Comparison of ENCODE assay signal across 8 cellular contexts in genomic region chr17:58249270-58250133, GRCh38. TPM values are rescaled to one million over a fixed set of nuclear protein-coding genes. Genes with fewer than 3 reads are reported as not detected.
DNase-seq lines count a peak whose midpoint lies in the region; ATAC-seq, FAIRE-seq and TF ChIP-seq lines count a peak whose summit lies in the region.

No MANE protein-coding gene starts in this region.

- no peaks in the 10 kb centered on the region for H3K9me3 Mint-ChIP-seq in neural progenitor cell
- H3K9me3 Mint-ChIP-seq in stimulated activated naive CD8-positive, alpha-beta T cell treated with anti-CD3 and anti-CD28 coated beads, Interleukin-15, amount 100 ng/mL, for 72 hours, result no peaks in the 10 kb centered on the region

- H3K4me2 ChIP-seq in PC-9 (peak overlapping the region; percentile 31), neural progenitor cell (peak overlapping the region; percentile 81)

- intact Hi-C loops in PC-9 (cut with micrococcal nuclease; ENCODE audit: unreplicated experiment), result no loop called here

- no peak overlapping the region for H3K27ac ChIP-seq in HUES6 (ENCODE audit: low read depth, low read length)
- H3K27ac ChIP-seq in PC-9, result no peak overlapping the region
- H3K27ac ChIP-seq in neural progenitor cell, result no peak overlapping the region

- H3K36me3 ChIP-seq in HUES6 (ENCODE audit: control insufficient read depth, insufficient read depth, low read length) (no peaks in the 10 kb centered on the region), PC-9 (ENCODE audit: low read depth) (no peaks in the 10 kb centered on the region), neural progenitor cell (no peaks in the 10 kb centered on the region)

- H2AFZ ChIP-seq in PC-9 (no peak overlapping the region), neural progenitor cell (replicated peaks) (peak overlapping the region; percentile 96)

- no peaks in the 10 kb centered on the region for H3K9me2 ChIP-seq in PC-9 (ENCODE audit: insufficient read depth)

- H3K9ac ChIP-seq in HUES6 (ENCODE audit: low read length) (no peak overlapping the region), neural progenitor cell (no peak overlapping the region)

- peaks cover 46% of the 10 kb centered on the region for H3K27me3 Mint-ChIP-seq in neural progenitor cell (ENCODE audit: insufficient read depth, low read depth)
- H3K27me3 Mint-ChIP-seq in stimulated activated naive CD8-positive, alpha-beta T cell treated with anti-CD3 and anti-CD28 coated beads, Interleukin-15, amount 100 ng/mL, for 72 hours, result peaks cover 59% of the 10 kb centered on the region

- CTCF ChIA-PET in PC-9 (lab: Charles Lee), result interaction anchor here (0.6 to 0.7 kb wide), 4 partner anchors 30 to 734 kb away, joined by 3 to 4 read pairs (median 3); no protein-coding TSS in a partner anchor

- H3K4me3 ChIP-seq in HUES6 (ENCODE audit: low read depth, low read length) (peak overlapping the region; percentile 61), PC-9 (no peak overlapping the region), foreskin fibroblast (ENCODE audit: low read depth in 1 of 2, low read length in 2 of 2) (peak overlapping the region; percentile 50 to 56), neural progenitor cell (peak overlapping the region; percentile 44)

- peak; percentile 88 for ATAC-seq in stimulated activated naive CD8-positive, alpha-beta T cell treated with anti-CD3 and anti-CD28 coated beads, Interleukin-15, amount 100 ng/mL, for 72 hours
- no peak for ATAC-seq in HG03442 (IDR thresholded peaks at IDR 0.05; ENCODE audit: unreplicated experiment)

- H4K20me1 ChIP-seq in PC-9 (ENCODE audit: insufficient read depth) (no peaks in the 10 kb centered on the region), neural progenitor cell (ENCODE audit: low read depth) (no peaks in the 10 kb centered on the region)

- H3K27me3 ChIP-seq in HUES6 (ENCODE audit: control insufficient read depth, insufficient read depth, low read length), result peaks cover 92% of the 10 kb centered on the region
- H3K27me3 ChIP-seq in PC-9 (ENCODE audit: insufficient read depth, low read depth), result peaks cover 91% of the 10 kb centered on the region
- H3K27me3 ChIP-seq in neural progenitor cell, result peaks cover 100% of the 10 kb centered on the region

- peaks cover 4% of the 10 kb centered on the region for H3K4me1 Mint-ChIP-seq in neural progenitor cell
- H3K4me1 Mint-ChIP-seq in stimulated activated naive CD8-positive, alpha-beta T cell treated with anti-CD3 and anti-CD28 coated beads, Interleukin-15, amount 100 ng/mL, for 72 hours, result peaks cover 31% of the 10 kb centered on the region

- H3K4me1 ChIP-seq in HUES6 (ENCODE audit: control insufficient read depth, insufficient read depth, low read length) (peaks cover 11% of the 10 kb centered on the region), PC-9 (replicated peaks; ENCODE audit: insufficient read depth) (no peaks in the 10 kb centered on the region), neural progenitor cell (no peaks in the 10 kb centered on the region)

- FAIRE-seq in GM12892 (lab: Jason Lieb, UNC), result peak; percentile 85

- no peak overlapping the region for H3K27ac Mint-ChIP-seq in neural progenitor cell
- peak overlapping the region in 1 of 2 donors; percentile 98 for H3K27ac Mint-ChIP-seq in stimulated activated naive CD8-positive, alpha-beta T cell treated with anti-CD3 and anti-CD28 coated beads, Interleukin-15, amount 100 ng/mL, for 72 hours

- TF ChIP-seq CTCF in PC-9 (conservative IDR thresholded peaks at IDR 0.05) (peak; percentile 85), foreskin fibroblast (IDR thresholded peaks at IDR 0.05; ENCODE audit: low read depth, low read length) (peak; percentile 93), neural progenitor cell (IDR thresholded peaks at IDR 0.05) (peak; percentile 86)

- H3K9me3 ChIP-seq in HUES6 (ENCODE audit: control insufficient read depth, insufficient read depth, low read depth, low read length), result peaks cover 9% of the 10 kb centered on the region
- no peaks in the 10 kb centered on the region for H3K9me3 ChIP-seq in PC-9 (ENCODE audit: insufficient read depth, low read depth)
- H3K9me3 ChIP-seq in neural progenitor cell (ENCODE audit: low read depth), result no peaks in the 10 kb centered on the region

- peak; percentile 93 for DNase-seq in GM12892 (ENCODE audit: insufficient read length)
- peak in 1 of 2 experiments; percentile 57 for DNase-seq in PC-9
- peak; percentile 65 for DNase-seq in activated T-helper 9 cell treated with anti-CD3 and anti-CD28 coated beads, Interleukin-2, amount 50 U/mL, for 16 hours (ENCODE audit: low read depth)
- peak; percentile 34 to 84 for DNase-seq in foreskin fibroblast
- peak; percentile 79 for DNase-seq in neural progenitor cell (ENCODE audit: low spot score)
- peak; percentile 76 to 82 for DNase-seq in stimulated activated naive CD8-positive, alpha-beta T cell treated with anti-CD3 and anti-CD28 coated beads, Interleukin-15, amount 100 ng/mL, for 72 hours

- BruUV-seq in PC-9 (replicated peaks; lab: Mats Ljungman, UMichigan), result no TSS peak

- POLR2A ChIA-PET in PC-9 (lab: Charles Lee; ENCODE audit: unreplicated experiment), result no interaction called here

- H3K36me3 Mint-ChIP-seq in neural progenitor cell, result no peaks in the 10 kb centered on the region

- peak overlapping the region; percentile 76 for H3K4me3 Mint-ChIP-seq in neural progenitor cell
- peak overlapping the region; percentile 82 to 90 for H3K4me3 Mint-ChIP-seq in stimulated activated naive CD8-positive, alpha-beta T cell treated with anti-CD3 and anti-CD28 coated beads, Interleukin-15, amount 100 ng/mL, for 72 hours

- H3K79me2 ChIP-seq in PC-9 (ENCODE audit: low read depth), result no peaks in the 10 kb centered on the region
- no peaks in the 10 kb centered on the region for H3K79me2 ChIP-seq in neural progenitor cell (ENCODE audit: low read depth)

- TF ChIP-seq POLR2A in GM12892 (IDR thresholded peaks at IDR 0.05; ENCODE audit: low read depth, low read length), result no peak

- H3F3A ChIP-seq in PC-9 (ENCODE audit: insufficient read depth, low read depth) (no peaks in the 10 kb centered on the region), neural progenitor cell (ENCODE audit: low read depth) (no peaks in the 10 kb centered on the region)

RNA-seq across cellular contexts. Expression of gene LPO, which starts 11.1 kb away (rescaled TPM):
- 0.08 TPM for polyA plus RNA-seq in GM12892 (2012; ENCODE audit: missing spikeins)
- not detected in 2 replicates for total RNA-seq in PC-9 (2021)
- total RNA-seq in neural progenitor cell (ENCODE audit: low replicate concordance), result not detected in 2 replicates

RNA-seq across cellular contexts. Expression of gene MKS1, which starts 30.4 kb away (rescaled TPM):
- 14.4 TPM for polyA plus RNA-seq in GM12892 (2012; ENCODE audit: missing spikeins)
- total RNA-seq in PC-9 (2021), result 28.6 and 30.1 TPM in 2 replicates
- total RNA-seq in neural progenitor cell (ENCODE audit: low replicate concordance), result 25.8 and 30.0 TPM in 2 replicates

RNA-seq across cellular contexts. Expression of gene MPO, which starts 31.2 kb away (rescaled TPM):
- not detected for polyA plus RNA-seq in GM12892 (2012; ENCODE audit: missing spikeins)
- not detected in 2 replicates for total RNA-seq in PC-9 (2021)
- not detected in 2 replicates for total RNA-seq in neural progenitor cell (ENCODE audit: low replicate concordance)

RNA-seq across cellular contexts. Expression of gene EPX, which starts 57.0 kb away (rescaled TPM):
- polyA plus RNA-seq in GM12892 (2012; ENCODE audit: missing spikeins), result not detected
- total RNA-seq in PC-9 (2021) (not detected in 2 replicates), neural progenitor cell (ENCODE audit: low replicate concordance) (not detected in 2 replicates)
